1 cellular context compared by ENCODE assay signal in genomic region chr4:6732441-6733357, GRCh38.
TF ChIP-seq lines count a peak whose summit lies in the region.

No MANE protein-coding gene starts in this region.

TF ChIP-seq in K562, 482 proteins besides CTCF, POLR2A, EP300 and RAD21 (continued from another document and continues in another):
- no peak for TF ChIP-seq ATF6 (CRISPR knock-in tag; IDR thresholded peaks at IDR 0.05)
- TF ChIP-seq SMAD1 (IDR thresholded peaks at IDR 0.05; ENCODE audit: low read depth, low read length, partially characterized antibody): peak; percentile 50
- TF ChIP-seq ZKSCAN3 (CRISPR knock-in tag; IDR thresholded peaks at IDR 0.05): no peak
- TF ChIP-seq CHCHD3 (CRISPR knock-in tag; IDR thresholded peaks at IDR 0.05): no peak
- no peak for TF ChIP-seq FOXP4 (CRISPR knock-in tag; IDR thresholded peaks at IDR 0.05; ENCODE audit: borderline replicate concordance)
- TF ChIP-seq NR3C1 (CRISPR knock-in tag; IDR thresholded peaks at IDR 0.05): no peak
- no peak for TF ChIP-seq SMARCA5 (IDR thresholded peaks at IDR 0.05)
- no peak for TF ChIP-seq PRMT5 (CRISPR knock-in tag; IDR thresholded peaks at IDR 0.05)
- peak in 1 of 2 experiments; percentile 46; a peak in 1 of 4 replicates for TF ChIP-seq SRF (CRISPR knock-in tag; IDR thresholded peaks at IDR 0.05)
- TF ChIP-seq LEF1 (IDR thresholded peaks at IDR 0.05): peak; percentile 69; the same call in 1 of the 2 replicates
- no peak for TF ChIP-seq BMI1 (IDR thresholded peaks at IDR 0.05; ENCODE audit: low read length)
- TF ChIP-seq MCM7 (IDR thresholded peaks at IDR 0.05): no peak
- TF ChIP-seq ZBTB11 (CRISPR knock-in tag; IDR thresholded peaks at IDR 0.05): peak in 1 of 3 experiments; percentile 67; a peak in 2 of 6 replicates
- peak; percentile 88 for TF ChIP-seq DACH1 (IDR thresholded peaks at IDR 0.05; ENCODE audit: partially characterized antibody)
- 0 out of 2 replicates have a peak, but pooled peaks have one; percentile 3 for TF ChIP-seq TRIM25 (IDR thresholded peaks at IDR 0.05; ENCODE audit: borderline replicate concordance)
- no peak for TF ChIP-seq ARID3A (IDR thresholded peaks at IDR 0.05; ENCODE audit: borderline replicate concordance, low read depth, low read length)
- TF ChIP-seq OTX1 (CRISPR knock-in tag; IDR thresholded peaks at IDR 0.05): no peak
- TF ChIP-seq FOXA3 (CRISPR knock-in tag; conservative IDR thresholded peaks at IDR 0.05 in 1 of 2, IDR thresholded peaks at IDR 0.05 in 1 of 2): no peak
- 0 out of 2 replicates have a peak, but pooled peaks have one; percentile 39 for TF ChIP-seq IRF9 (tag; IDR thresholded peaks at IDR 0.05)
- no peak; the same call in 1 of the 2 replicates for TF ChIP-seq ZNF609 (CRISPR knock-in tag; IDR thresholded peaks at IDR 0.05; ENCODE audit: borderline replicate concordance)
- TF ChIP-seq CCNT2 (IDR thresholded peaks at IDR 0.05; ENCODE audit: borderline replicate concordance, extremely low read depth, insufficient read length, low read depth, low read length): peak; percentile 68
- no peak for TF ChIP-seq FOS (IDR thresholded peaks at IDR 0.05; ENCODE audit: extremely low read depth, insufficient read length)
- TF ChIP-seq DDX20 (tag; IDR thresholded peaks at IDR 0.05; ENCODE audit: low read depth): no peak; the same call in 1 of the 2 replicates
- no peak for TF ChIP-seq MLX (CRISPR knock-in tag; conservative IDR thresholded peaks at IDR 0.05)
- TF ChIP-seq SP1 (CRISPR knock-in tag; IDR thresholded peaks at IDR 0.05): peak; percentile 51; the same call in 1 of the 2 replicates
- peak; percentile 35; the same call in 1 of the 2 replicates for TF ChIP-seq GTF2A2 (tag; IDR thresholded peaks at IDR 0.05)
- TF ChIP-seq DEAF1 (CRISPR knock-in tag; IDR thresholded peaks at IDR 0.05): 0 out of 2 replicates have a peak, but pooled peaks have one; percentile 9
- TF ChIP-seq MAFG (tag; conservative IDR thresholded peaks at IDR 0.05): peak; percentile 99
- peak; percentile 80 for TF ChIP-seq CBFA2T2 (conservative IDR thresholded peaks at IDR 0.05)
- no peak for TF ChIP-seq ZNF79 (CRISPR knock-in tag; IDR thresholded peaks at IDR 0.05; ENCODE audit: low read depth)
- peak in 1 of 2 experiments; percentile 63; a peak in 1 of 4 replicates for TF ChIP-seq KDM4B (IDR thresholded peaks at IDR 0.05; ENCODE audit: borderline replicate concordance in 2 of 2, low read depth in 1 of 2)
- TF ChIP-seq ESRRA (IDR thresholded peaks at IDR 0.05; ENCODE audit: borderline replicate concordance, low read depth): peak; percentile 74
- TF ChIP-seq ZNF280B (CRISPR knock-in tag; IDR thresholded peaks at IDR 0.05): no peak
